15 cellular contexts compared by ENCODE assay signal in the genomic region with DNA sequence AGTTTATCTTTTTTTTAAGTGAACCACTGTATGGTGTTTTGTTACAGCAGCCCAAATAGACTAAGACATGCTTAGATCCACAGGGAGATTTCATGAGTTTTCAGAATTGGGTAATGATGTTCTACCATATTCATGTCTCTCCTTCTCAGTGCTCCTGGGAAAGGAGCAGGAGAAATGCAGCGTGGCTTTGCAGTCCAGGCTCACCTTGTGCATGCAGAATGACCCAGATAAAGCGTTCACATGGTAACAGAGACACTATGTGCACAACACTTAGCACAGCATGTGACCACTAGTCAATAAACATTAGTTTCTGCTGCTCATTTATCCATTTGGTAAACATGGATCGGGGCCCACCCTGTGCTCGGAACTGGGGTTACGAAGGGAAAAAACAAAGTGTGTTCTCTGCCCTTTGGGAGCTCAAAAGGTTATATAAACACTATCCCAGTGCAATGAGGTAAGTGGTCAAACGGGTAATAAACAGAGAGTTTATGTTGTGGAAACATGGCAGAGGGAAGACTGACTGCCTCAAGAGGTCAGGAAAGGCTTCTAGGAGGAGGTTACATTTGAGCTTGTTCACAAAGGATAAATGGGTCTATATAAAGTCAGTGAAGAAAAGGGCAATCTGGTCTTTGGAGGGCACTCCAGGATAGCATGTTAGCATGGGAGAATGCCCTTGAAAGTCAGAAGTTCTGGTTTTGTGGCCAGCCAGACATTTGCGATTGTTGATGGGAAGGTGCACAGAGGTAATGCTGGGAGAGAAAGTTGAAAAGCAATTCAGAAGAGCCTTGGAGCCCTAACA.
"Had no signal": no experiment of that assay in that cellular context is flagged by ENCODE, and none has a peak within 500 bp of the region (broad histone marks: within the 10 kb centered on the region; RNA-seq: fewer than 3 reads in every experiment).

No MANE protein-coding gene starts in this region.

- H3K27me3 Mint-ChIP-seq: activated T-helper 17 cell treated with anti-CD3 and anti-CD28 coated beads, Interleukin-2, amount 50 U/mL, for 72 hours; natural killer cell treated with Interleukin-12 subunit alpha and Interleukin-12 subunit beta and Interleukin-15 and Interleukin-18, amount 100 ng/mL, for 72 hours; stimulated activated naive CD8-positive, alpha-beta T cell treated with anti-CD3 and anti-CD28 coated beads, Interleukin-15, amount 100 ng/mL, for 72 hours; T-cell had no signal

- H3K36me3 Mint-ChIP-seq: T-cell had no signal

- H3K4me3 ChIP-seq: ascending aorta, breast epithelium, gastroesophageal sphincter, prostate gland, upper lobe of left lung had no signal

- H3K27ac ChIP-seq: ascending aorta, breast epithelium, gastroesophageal sphincter, prostate gland, upper lobe of left lung had no signal

- H3K4me3 Mint-ChIP-seq: activated naive CD4-positive, alpha-beta T cell treated with anti-CD3 and anti-CD28 coated beads for 36 hours; activated T-helper 17 cell treated with anti-CD3 and anti-CD28 coated beads, Interleukin-2, amount 50 U/mL, for 72 hours; natural killer cell treated with Interleukin-12 subunit alpha and Interleukin-12 subunit beta and Interleukin-15 and Interleukin-18, amount 100 ng/mL, for 72 hours; stimulated activated naive CD8-positive, alpha-beta T cell treated with anti-CD3 and anti-CD28 coated beads, Interleukin-15, amount 100 ng/mL, for 72 hours; T-cell had no signal

- H3K27me3 ChIP-seq: ascending aorta, breast epithelium, gastroesophageal sphincter, upper lobe of left lung had no signal

- H3K27ac Mint-ChIP-seq: activated naive CD4-positive, alpha-beta T cell treated with anti-CD3 and anti-CD28 coated beads for 36 hours; activated T-helper 17 cell treated with anti-CD3 and anti-CD28 coated beads, Interleukin-2, amount 50 U/mL, for 72 hours; T-cell had no signal

- H3K36me3 ChIP-seq: ascending aorta, breast epithelium, gastroesophageal sphincter, prostate gland, upper lobe of left lung had no signal

- H3K4me1 ChIP-seq: ascending aorta, breast epithelium, gastroesophageal sphincter, prostate gland, upper lobe of left lung had no signal

- DNase-seq: dermis blood vessel endothelial cell, mammary epithelial cell, occipital lobe, T-cell, T-helper 9 cell had no signal

- H3K9me3 ChIP-seq: ascending aorta, breast epithelium, gastroesophageal sphincter, prostate gland, upper lobe of left lung had no signal

- ATAC-seq: activated CD4-positive, CD25-positive, alpha-beta regulatory T cell treated with anti-CD3 and anti-CD28 coated beads, Interleukin-2, amount 50 U/mL, for 24 hours; activated T-helper 17 cell treated with anti-CD3 and anti-CD28 coated beads, Interleukin-2, amount 50 U/mL, for 72 hours; gastroesophageal sphincter; stimulated activated naive CD8-positive, alpha-beta T cell treated with anti-CD3 and anti-CD28 coated beads, Interleukin-15, amount 100 ng/mL, for 72 hours; T-cell had no signal

- H3K4me1 Mint-ChIP-seq: activated T-helper 17 cell treated with anti-CD3 and anti-CD28 coated beads, Interleukin-2, amount 50 U/mL, for 72 hours; stimulated activated naive CD8-positive, alpha-beta T cell treated with anti-CD3 and anti-CD28 coated beads, Interleukin-15, amount 100 ng/mL, for 72 hours; T-cell had no signal
